Comparison of ENCODE assay signal across 1 cellular context in the genomic region with DNA sequence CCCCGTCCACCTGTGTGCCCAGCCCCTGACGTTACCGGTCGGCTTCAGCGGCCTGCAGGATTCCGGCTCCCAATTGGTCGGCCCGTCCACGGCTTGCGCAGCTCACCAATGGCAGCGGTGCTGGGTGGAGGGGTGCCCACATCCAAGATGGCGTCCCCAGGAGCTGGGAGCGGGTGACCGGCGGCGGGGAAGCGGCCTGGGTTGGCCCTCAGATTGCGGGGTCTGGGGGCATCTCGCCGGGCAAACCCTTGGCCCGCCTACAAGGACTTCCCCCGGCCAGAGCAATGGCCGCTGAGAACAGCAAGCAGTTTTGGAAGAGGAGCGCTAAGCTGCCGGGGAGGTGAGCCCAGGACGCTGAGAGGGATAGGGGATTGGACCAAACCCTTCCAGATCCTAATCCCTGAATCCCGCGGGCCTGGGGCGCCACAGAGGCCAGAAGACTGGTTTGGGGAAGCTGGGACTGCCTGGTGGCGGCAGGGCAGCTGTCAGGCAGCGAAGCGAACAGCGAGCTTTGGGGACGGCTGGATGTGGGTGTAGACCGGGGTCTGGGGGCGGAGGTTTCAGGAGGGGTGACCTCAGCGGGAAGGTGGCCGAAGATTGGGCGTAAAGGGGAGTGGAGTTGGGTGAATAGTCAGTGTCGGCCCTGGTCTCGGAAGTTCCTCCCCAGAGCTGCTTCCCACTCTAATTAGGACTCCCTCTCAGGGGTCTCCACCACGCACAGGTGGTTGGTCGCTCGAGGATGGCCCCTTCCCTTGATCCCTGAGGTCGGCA.
A peak's percentile ranks its signal among the peaks of the same experiment; 100 is the strongest.
TF ChIP-seq lines count a peak whose summit lies in the region.

A gene with protein sequence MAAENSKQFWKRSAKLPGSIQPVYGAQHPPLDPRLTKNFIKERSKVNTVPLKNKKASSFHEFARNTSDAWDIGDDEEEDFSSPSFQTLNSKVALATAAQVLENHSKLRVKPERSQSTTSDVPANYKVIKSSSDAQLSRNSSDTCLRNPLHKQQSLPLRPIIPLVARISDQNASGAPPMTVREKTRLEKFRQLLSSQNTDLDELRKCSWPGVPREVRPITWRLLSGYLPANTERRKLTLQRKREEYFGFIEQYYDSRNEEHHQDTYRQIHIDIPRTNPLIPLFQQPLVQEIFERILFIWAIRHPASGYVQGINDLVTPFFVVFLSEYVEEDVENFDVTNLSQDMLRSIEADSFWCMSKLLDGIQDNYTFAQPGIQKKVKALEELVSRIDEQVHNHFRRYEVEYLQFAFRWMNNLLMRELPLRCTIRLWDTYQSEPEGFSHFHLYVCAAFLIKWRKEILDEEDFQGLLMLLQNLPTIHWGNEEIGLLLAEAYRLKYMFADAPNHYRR (plus strand): TSS at position 139 of the 771 bp plus-strand sequence. CDS start 146 bp downstream, at position 285.
A gene (minus strand): TSS at position 511 of the 771 bp plus-strand sequence. CDS start 39,114 bp downstream, outside the sequence.

TF ChIP-seq in HEK293, 187 proteins besides CTCF, POLR2A, EP300 and RAD21 (continued from another document and continues in another):
- TF ChIP-seq, protein P1, sequence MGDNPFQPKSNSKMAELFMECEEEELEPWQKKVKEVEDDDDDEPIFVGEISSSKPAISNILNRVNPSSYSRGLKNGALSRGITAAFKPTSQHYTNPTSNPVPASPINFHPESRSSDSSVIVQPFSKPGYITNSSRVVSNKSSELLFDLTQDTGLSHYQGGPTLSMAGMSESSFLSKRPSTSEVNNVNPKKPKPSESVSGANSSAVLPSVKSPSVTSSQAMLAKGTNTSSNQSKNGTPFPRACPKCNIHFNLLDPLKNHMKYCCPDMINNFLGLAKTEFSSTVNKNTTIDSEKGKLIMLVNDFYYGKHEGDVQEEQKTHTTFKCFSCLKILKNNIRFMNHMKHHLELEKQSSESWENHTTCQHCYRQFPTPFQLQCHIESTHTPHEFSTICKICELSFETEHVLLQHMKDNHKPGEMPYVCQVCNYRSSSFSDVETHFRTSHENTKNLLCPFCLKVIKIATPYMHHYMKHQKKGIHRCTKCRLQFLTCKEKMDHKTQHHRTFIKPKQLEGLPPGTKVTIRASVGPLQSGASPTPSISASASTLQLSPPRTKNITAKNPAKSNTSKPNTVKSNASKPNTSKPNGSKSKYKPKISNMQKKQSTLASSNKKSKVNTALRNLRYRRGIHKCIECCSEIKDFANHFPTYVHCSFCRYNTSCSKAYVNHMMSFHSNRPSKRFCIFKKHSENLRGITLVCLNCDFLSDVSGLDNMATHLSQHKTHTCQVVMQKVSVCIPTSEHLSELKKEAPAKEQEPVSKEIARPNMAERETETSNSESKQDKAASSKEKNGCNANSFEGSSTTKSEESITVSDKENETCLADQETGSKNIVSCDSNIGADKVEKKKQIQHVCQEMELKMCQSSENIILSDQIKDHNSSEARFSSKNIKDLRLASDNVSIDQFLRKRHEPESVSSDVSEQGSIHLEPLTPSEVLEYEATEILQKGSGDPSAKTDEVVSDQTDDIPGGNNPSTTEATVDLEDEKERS (tag by site-specific recombination; IDR thresholded peaks at IDR 0.05), result no peak
- TF ChIP-seq ZNF510 (tag by site-specific recombination; IDR thresholded peaks at IDR 0.05; ENCODE audit: insufficient replicate concordance), result no peak
- TF ChIP-seq ZNF423 (tag by site-specific recombination; IDR thresholded peaks at IDR 0.05), result no peak
- TF ChIP-seq ZNF701 (tag by site-specific recombination; IDR thresholded peaks at IDR 0.05), result no peak
- TF ChIP-seq ZNF426 (tag by site-specific recombination; IDR thresholded peaks at IDR 0.05), result no peak
- TF ChIP-seq, protein P2, sequence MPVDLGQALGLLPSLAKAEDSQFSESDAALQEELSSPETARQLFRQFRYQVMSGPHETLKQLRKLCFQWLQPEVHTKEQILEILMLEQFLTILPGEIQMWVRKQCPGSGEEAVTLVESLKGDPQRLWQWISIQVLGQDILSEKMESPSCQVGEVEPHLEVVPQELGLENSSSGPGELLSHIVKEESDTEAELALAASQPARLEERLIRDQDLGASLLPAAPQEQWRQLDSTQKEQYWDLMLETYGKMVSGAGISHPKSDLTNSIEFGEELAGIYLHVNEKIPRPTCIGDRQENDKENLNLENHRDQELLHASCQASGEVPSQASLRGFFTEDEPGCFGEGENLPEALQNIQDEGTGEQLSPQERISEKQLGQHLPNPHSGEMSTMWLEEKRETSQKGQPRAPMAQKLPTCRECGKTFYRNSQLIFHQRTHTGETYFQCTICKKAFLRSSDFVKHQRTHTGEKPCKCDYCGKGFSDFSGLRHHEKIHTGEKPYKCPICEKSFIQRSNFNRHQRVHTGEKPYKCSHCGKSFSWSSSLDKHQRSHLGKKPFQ (tag by site-specific recombination; IDR thresholded peaks at IDR 0.05), result no peak
- peak; percentile 86 for TF ChIP-seq ZXDB (tag by site-specific recombination; IDR thresholded peaks at IDR 0.05)
- TF ChIP-seq, protein P3, sequence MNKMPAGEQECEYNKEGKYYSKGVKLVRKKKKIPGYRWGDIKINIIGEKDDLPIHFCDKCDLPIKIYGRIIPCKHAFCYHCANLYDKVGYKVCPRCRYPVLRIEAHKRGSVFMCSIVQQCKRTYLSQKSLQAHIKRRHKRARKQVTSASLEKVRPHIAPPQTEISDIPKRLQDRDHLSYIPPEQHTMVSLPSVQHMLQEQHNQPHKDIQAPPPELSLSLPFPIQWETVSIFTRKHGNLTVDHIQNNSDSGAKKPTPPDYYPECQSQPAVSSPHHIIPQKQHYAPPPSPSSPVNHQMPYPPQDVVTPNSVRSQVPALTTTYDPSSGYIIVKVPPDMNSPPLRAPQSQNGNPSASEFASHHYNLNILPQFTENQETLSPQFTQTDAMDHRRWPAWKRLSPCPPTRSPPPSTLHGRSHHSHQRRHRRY (tag by site-specific recombination; IDR thresholded peaks at IDR 0.05), result no peak
- TF ChIP-seq, protein P4, sequence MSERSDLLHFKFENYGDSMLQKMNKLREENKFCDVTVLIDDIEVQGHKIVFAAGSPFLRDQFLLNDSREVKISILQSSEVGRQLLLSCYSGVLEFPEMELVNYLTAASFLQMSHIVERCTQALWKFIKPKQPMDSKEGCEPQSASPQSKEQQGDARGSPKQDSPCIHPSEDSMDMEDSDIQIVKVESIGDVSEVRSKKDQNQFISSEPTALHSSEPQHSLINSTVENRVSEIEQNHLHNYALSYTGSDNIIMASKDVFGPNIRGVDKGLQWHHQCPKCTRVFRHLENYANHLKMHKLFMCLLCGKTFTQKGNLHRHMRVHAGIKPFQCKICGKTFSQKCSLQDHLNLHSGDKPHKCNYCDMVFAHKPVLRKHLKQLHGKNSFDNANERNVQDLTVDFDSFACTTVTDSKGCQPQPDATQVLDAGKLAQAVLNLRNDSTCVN (tag by site-specific recombination; optimal IDR thresholded peaks at IDR 0.05), result peak; percentile 71
- TF ChIP-seq OSR2 (tag by site-specific recombination; IDR thresholded peaks at IDR 0.05), result no peak
- no peak for TF ChIP-seq BCL11A (tag by site-specific recombination; IDR thresholded peaks at IDR 0.05; ENCODE audit: low read depth)
- peak; percentile 58; the same call in 1 of the 2 replicates for TF ChIP-seq ZNF391 (tag by site-specific recombination; IDR thresholded peaks at IDR 0.05; ENCODE audit: borderline replicate concordance, low read depth)
- no peak for TF ChIP-seq ZNF274 (IDR thresholded peaks at IDR 0.05; ENCODE audit: low read length)
- TF ChIP-seq ZNF274 (tag by site-specific recombination; IDR thresholded peaks at IDR 0.05; ENCODE audit: borderline replicate concordance), result no peak
- TF ChIP-seq, protein P5, sequence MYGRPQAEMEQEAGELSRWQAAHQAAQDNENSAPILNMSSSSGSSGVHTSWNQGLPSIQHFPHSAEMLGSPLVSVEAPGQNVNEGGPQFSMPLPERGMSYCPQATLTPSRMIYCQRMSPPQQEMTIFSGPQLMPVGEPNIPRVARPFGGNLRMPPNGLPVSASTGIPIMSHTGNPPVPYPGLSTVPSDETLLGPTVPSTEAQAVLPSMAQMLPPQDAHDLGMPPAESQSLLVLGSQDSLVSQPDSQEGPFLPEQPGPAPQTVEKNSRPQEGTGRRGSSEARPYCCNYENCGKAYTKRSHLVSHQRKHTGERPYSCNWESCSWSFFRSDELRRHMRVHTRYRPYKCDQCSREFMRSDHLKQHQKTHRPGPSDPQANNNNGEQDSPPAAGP (tag by site-specific recombination; IDR thresholded peaks at IDR 0.05), result peak; percentile 22
- TF ChIP-seq ZNF292 (tag by site-specific recombination; IDR thresholded peaks at IDR 0.05; ENCODE audit: borderline replicate concordance, low read depth), result no peak
- TF ChIP-seq PRDM1 (tag by site-specific recombination; IDR thresholded peaks at IDR 0.05), result no peak
- TF ChIP-seq, protein P6, sequence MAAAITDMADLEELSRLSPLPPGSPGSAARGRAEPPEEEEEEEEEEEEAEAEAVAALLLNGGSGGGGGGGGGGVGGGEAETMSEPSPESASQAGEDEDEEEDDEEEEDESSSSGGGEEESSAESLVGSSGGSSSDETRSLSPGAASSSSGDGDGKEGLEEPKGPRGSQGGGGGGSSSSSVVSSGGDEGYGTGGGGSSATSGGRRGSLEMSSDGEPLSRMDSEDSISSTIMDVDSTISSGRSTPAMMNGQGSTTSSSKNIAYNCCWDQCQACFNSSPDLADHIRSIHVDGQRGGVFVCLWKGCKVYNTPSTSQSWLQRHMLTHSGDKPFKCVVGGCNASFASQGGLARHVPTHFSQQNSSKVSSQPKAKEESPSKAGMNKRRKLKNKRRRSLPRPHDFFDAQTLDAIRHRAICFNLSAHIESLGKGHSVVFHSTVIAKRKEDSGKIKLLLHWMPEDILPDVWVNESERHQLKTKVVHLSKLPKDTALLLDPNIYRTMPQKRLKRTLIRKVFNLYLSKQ (tag by site-specific recombination; IDR thresholded peaks at IDR 0.05; ENCODE audit: borderline replicate concordance), result no peak
- TF ChIP-seq ZNF654 (tag by site-specific recombination; IDR thresholded peaks at IDR 0.05; ENCODE audit: low read depth), result no peak
- TF ChIP-seq GLI2 (tag by site-specific recombination; IDR thresholded peaks at IDR 0.05; ENCODE audit: borderline replicate concordance, low read depth), result no peak
- no peak for TF ChIP-seq ZNF121 (tag by site-specific recombination; IDR thresholded peaks at IDR 0.05)
- TF ChIP-seq OVOL3 (tag by site-specific recombination; IDR thresholded peaks at IDR 0.05), result no peak
- TF ChIP-seq ZNF776 (tag by site-specific recombination; IDR thresholded peaks at IDR 0.05; ENCODE audit: borderline replicate concordance), result no peak
- TF ChIP-seq, protein P7, sequence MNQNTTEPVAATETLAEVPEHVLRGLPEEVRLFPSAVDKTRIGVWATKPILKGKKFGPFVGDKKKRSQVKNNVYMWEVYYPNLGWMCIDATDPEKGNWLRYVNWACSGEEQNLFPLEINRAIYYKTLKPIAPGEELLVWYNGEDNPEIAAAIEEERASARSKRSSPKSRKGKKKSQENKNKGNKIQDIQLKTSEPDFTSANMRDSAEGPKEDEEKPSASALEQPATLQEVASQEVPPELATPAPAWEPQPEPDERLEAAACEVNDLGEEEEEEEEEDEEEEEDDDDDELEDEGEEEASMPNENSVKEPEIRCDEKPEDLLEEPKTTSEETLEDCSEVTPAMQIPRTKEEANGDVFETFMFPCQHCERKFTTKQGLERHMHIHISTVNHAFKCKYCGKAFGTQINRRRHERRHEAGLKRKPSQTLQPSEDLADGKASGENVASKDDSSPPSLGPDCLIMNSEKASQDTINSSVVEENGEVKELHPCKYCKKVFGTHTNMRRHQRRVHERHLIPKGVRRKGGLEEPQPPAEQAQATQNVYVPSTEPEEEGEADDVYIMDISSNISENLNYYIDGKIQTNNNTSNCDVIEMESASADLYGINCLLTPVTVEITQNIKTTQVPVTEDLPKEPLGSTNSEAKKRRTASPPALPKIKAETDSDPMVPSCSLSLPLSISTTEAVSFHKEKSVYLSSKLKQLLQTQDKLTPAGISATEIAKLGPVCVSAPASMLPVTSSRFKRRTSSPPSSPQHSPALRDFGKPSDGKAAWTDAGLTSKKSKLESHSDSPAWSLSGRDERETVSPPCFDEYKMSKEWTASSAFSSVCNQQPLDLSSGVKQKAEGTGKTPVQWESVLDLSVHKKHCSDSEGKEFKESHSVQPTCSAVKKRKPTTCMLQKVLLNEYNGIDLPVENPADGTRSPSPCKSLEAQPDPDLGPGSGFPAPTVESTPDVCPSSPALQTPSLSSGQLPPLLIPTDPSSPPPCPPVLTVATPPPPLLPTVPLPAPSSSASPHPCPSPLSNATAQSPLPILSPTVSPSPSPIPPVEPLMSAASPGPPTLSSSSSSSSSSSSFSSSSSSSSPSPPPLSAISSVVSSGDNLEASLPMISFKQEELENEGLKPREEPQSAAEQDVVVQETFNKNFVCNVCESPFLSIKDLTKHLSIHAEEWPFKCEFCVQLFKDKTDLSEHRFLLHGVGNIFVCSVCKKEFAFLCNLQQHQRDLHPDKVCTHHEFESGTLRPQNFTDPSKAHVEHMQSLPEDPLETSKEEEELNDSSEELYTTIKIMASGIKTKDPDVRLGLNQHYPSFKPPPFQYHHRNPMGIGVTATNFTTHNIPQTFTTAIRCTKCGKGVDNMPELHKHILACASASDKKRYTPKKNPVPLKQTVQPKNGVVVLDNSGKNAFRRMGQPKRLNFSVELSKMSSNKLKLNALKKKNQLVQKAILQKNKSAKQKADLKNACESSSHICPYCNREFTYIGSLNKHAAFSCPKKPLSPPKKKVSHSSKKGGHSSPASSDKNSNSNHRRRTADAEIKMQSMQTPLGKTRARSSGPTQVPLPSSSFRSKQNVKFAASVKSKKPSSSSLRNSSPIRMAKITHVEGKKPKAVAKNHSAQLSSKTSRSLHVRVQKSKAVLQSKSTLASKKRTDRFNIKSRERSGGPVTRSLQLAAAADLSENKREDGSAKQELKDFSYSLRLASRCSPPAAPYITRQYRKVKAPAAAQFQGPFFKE (tag by site-specific recombination; IDR thresholded peaks at IDR 0.05; ENCODE audit: borderline replicate concordance), result no peak
- TF ChIP-seq, protein P8, sequence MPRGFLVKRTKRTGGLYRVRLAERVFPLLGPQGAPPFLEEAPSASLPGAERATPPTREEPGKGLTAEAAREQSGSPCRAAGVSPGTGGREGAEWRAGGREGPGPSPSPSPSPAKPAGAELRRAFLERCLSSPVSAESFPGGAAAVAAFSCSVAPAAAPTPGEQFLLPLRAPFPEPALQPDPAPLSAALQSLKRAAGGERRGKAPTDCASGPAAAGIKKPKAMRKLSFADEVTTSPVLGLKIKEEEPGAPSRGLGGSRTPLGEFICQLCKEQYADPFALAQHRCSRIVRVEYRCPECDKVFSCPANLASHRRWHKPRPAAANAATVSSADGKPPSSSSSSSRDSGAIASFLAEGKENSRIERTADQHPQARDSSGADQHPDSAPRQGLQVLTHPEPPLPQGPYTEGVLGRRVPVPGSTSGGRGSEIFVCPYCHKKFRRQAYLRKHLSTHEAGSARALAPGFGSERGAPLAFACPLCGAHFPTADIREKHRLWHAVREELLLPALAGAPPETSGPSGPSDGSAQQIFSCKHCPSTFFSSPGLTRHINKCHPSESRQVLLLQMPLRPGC (tag by site-specific recombination; IDR thresholded peaks at IDR 0.05), result no peak
